29 cellular contexts compared by ENCODE assay signal in the genomic region with DNA sequence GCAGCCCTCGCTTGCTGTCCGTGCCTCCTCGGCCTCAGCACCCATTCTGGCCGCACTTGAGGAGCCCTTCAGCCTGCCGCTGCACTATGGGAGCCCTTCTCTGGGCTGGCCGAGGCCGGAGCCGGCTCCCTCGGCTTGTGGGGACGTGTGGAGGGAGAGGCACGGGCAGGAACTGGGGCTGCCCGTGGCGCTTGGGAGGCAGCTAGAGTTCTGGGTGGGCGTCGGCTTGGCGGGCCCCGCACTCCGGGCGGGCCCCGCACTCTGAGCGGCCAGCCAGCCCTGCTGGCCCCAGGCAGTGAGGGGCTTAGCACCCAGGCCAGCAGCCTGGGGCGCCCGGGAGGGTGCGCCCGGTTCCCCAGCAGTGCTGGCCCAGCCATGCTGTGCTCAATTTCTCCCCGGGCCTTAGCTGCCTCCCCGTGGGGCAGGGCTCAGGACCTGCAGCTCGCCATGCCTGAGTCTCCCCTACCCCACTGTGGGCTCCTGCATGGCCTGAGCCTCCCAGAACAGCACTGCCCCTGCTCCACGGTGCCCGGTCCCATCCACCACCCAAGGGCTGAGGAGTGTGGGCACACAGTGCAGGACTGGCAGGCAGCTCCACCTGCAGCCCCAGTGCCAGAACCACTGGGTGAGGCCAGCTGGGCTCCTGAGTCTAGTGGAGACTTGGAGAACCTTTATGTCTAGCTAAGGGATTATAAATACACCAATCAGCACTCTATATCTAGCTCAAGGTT.
"Had no signal": no experiment of that assay in that cellular context is flagged by ENCODE, and none has a peak within 500 bp of the region (broad histone marks: within the 10 kb centered on the region; RNA-seq: fewer than 3 reads in every experiment).

No MANE protein-coding gene starts in this region.

- H3K4me3 ChIP-seq: adrenal gland, body of pancreas, cardiac muscle cell, esophagus muscularis mucosa, gastrocnemius medialis had no signal

- H3K36me3 ChIP-seq: adrenal gland, cardiac muscle cell, esophagus muscularis mucosa, gastrocnemius medialis had no signal

- DNase-seq: activated CD4-positive, alpha-beta memory T cell treated with anti-CD3 and anti-CD28 coated beads for 36 hours; activated CD4-positive, alpha-beta T cell treated with anti-CD3 and anti-CD28 coated beads for 36 hours; activated CD4-positive, alpha-beta T cell treated with anti-CD3 and anti-CD28 coated beads, Interleukin-2, amount 10 ng/mL, durations not matched to agents 24 days and 14 days; activated CD4-positive, CD25-positive, alpha-beta regulatory T cell; activated CD4-positive, CD25-positive, alpha-beta regulatory T cell treated with anti-CD3 and anti-CD28 coated beads, Interleukin-2, amount 50 U/mL, for 72 hours; activated CD8-positive, alpha-beta memory T cell treated with anti-CD3 and anti-CD28 coated beads, Interleukin-2, amount 10 ng/mL, durations not matched to agents 7 days and 5 days; activated CD8-positive, alpha-beta memory T cell treated with anti-CD3 and anti-CD28 coated beads, Interleukin-2, amount 50 U/mL, for 4 hours; activated CD8-positive, alpha-beta T cell treated with anti-CD3 and anti-CD28 coated beads, Interleukin-2, amount 10 ng/mL, durations not matched to agents 7 days and 5 days; activated effector memory CD4-positive, alpha-beta T cell treated with anti-CD3 and anti-CD28 coated beads, Interleukin-2, amount 50 U/mL, for 16 hours; activated naive CD4-positive, alpha-beta T cell treated with anti-CD3 and anti-CD28 coated beads for 36 hours; activated naive CD8-positive, alpha-beta T cell treated with anti-CD3 and anti-CD28 coated beads for 36 hours; activated naive CD8-positive, alpha-beta T cell treated with anti-CD3 and anti-CD28 coated beads, Interleukin-2, amount 50 U/mL, for 24 hours; activated T-cell treated with anti-CD3 and anti-CD28 coated beads, Interleukin-2, amount 50 U/mL, for 1 hour; activated T-cell treated with anti-CD3 and anti-CD28 coated beads, Interleukin-2, amount 50 U/mL, for 48 hours; adrenal gland; amygdala; aorta; body of pancreas; cortex of kidney; dermis blood vessel endothelial cell; effector CD4-positive, alpha-beta T cell; effector memory CD8-positive, alpha-beta T cell; erythroblast; foreskin keratinocyte; gastrocnemius medialis; T-helper 2 cell had no signal

- FAIRE-seq: colon had no signal

- H3K27ac ChIP-seq: adrenal gland, body of pancreas, cardiac muscle cell, esophagus muscularis mucosa, foreskin keratinocyte, gastrocnemius medialis had no signal

- H3K9me3 ChIP-seq: body of pancreas, esophagus muscularis mucosa, gastrocnemius medialis had no signal

- H3K4me1 ChIP-seq: adrenal gland, body of pancreas, esophagus muscularis mucosa, foreskin keratinocyte, gastrocnemius medialis had no signal

- ATAC-seq: activated CD4-positive, alpha-beta T cell treated with anti-CD3 and anti-CD28 coated beads for 36 hours; activated CD8-positive, alpha-beta memory T cell treated with anti-CD3 and anti-CD28 coated beads, Interleukin-2, amount 10 ng/mL, durations not matched to agents 7 days and 5 days; activated CD8-positive, alpha-beta T cell treated with anti-CD3 and anti-CD28 coated beads, Interleukin-2, amount 10 ng/mL, durations not matched to agents 7 days and 5 days; activated naive CD8-positive, alpha-beta T cell treated with anti-CD3 and anti-CD28 coated beads, Interleukin-2, amount 50 U/mL, for 24 hours; body of pancreas; effector memory CD8-positive, alpha-beta T cell; foreskin keratinocyte; gastrocnemius medialis had no signal

- H3K27me3 ChIP-seq: adrenal gland, body of pancreas, cardiac muscle cell, esophagus muscularis mucosa, foreskin keratinocyte, gastrocnemius medialis had no signal
